30 cellular contexts compared by ENCODE assay signal in genomic region chr1:64060611-64061302, GRCh38.
DNase-seq lines count a peak whose midpoint lies in the region; ATAC-seq and TF ChIP-seq lines count a peak whose summit lies in the region.
"Had no signal": no experiment of that assay in that cellular context is flagged by ENCODE, and none has a peak within 500 bp of the region (broad histone marks: within the 10 kb centered on the region; RNA-seq: fewer than 3 reads in every experiment).

No MANE protein-coding gene starts in this region.

- ATAC-seq in HG03175 (IDR thresholded peaks at IDR 0.05; ENCODE audit: unreplicated experiment): no peak
- no peak for ATAC-seq in GM18861 (IDR thresholded peaks at IDR 0.05; ENCODE audit: unreplicated experiment)
- ATAC-seq: gastrocnemius medialis; left colon; stimulated activated naive CD8-positive, alpha-beta T cell treated with anti-CD3 and anti-CD28 coated beads, Interleukin-15, amount 100 ng/mL, for 72 hours had no signal

- H3K36me3 ChIP-seq in HUES48 (ENCODE audit: control insufficient read depth, insufficient read depth, low read length): no peaks in the 10 kb centered on the region
- no peaks in the 10 kb centered on the region for H3K36me3 ChIP-seq in effector memory CD4-positive, alpha-beta T cell (ENCODE audit: control insufficient read depth, insufficient read depth, low read length)
- H3K36me3 ChIP-seq: gastrocnemius medialis, HAP-1, uterus had no signal

- no peak overlapping the region for H3K4me3 ChIP-seq in HUES48 (ENCODE audit: low read depth, low read length)
- no peak overlapping the region for H3K4me3 ChIP-seq in fibroblast of pulmonary artery (replicated peaks; ENCODE audit: low read depth, low read length)
- no peak overlapping the region for H3K4me3 ChIP-seq in effector memory CD4-positive, alpha-beta T cell (ENCODE audit: insufficient read depth, low read depth, low read length, poor library complexity, severe bottlenecking)
- H3K4me3 ChIP-seq: gastrocnemius medialis, HAP-1, SK-N-MC, skin epidermis, uterus had no signal

- peak overlapping the region; percentile 39 for H3K27ac ChIP-seq in HUES48 (ENCODE audit: low read depth, low read length)
- no peak overlapping the region for H3K27ac ChIP-seq in effector memory CD4-positive, alpha-beta T cell (ENCODE audit: insufficient read depth, low read length, poor library complexity, severe bottlenecking)
- H3K27ac ChIP-seq: C4-2B, gastrocnemius medialis, KMS-11, SK-N-MC, skin epidermis, uterus had no signal

- peaks cover 14% of the 10 kb centered on the region for H3K4me1 ChIP-seq in HUES48 (ENCODE audit: control insufficient read depth, insufficient read depth, low read length)
- H3K4me1 ChIP-seq in effector memory CD4-positive, alpha-beta T cell (ENCODE audit: control insufficient read depth, insufficient read depth, low read length, poor library complexity, severe bottlenecking): no peaks in the 10 kb centered on the region
- H3K4me1 ChIP-seq: HAP-1, uterus had no signal

- no peak overlapping the region for H3K9ac ChIP-seq in HUES48 (ENCODE audit: low read depth, low read length)
- H3K9ac ChIP-seq: KMS-11 had no signal

- DNase-seq in DMS 273 (lab: John Stamatoyannopoulos, UW; ENCODE audit: unreplicated experiment) (peak; percentile 59), amniotic epithelial cell (ENCODE audit: low read depth) (peak; percentile 91), fibroblast of pulmonary artery (ENCODE audit: low read depth) (peak; percentile 75)
- no peak for DNase-seq in activated CD4-positive, CD25-positive, alpha-beta regulatory T cell (lab: John Stamatoyannopoulos, UW)
- no peak for DNase-seq in effector memory CD4-positive, alpha-beta T cell
- DNase-seq: activated CD4-positive, alpha-beta T cell treated with anti-CD3 and anti-CD28 coated beads for 1 hour; activated effector memory CD4-positive, alpha-beta T cell treated with Interleukin-2 at 50 U/mL for 16 hours; activated naive CD8-positive, alpha-beta T cell treated with anti-CD3 and anti-CD28 coated beads for 36 hours; activated T-cell treated with anti-CD3 and anti-CD28 coated beads for 4 hours; DND-41; gastrocnemius medialis; hippocampal formation; left colon; naive B cell; NCI-H1694; NCI-H2171; NCI-H526; nucleus accumbens; stimulated activated CD4-positive, alpha-beta T cell treated with anti-CD3 and anti-CD28 coated beads, Interleukin-1b, Interleukin-23, amount 100 ng/mL, for 48 hours; stimulated activated CD8-positive, alpha-beta memory T cell treated with anti-CD3 and anti-CD28 coated beads, Interleukin-4, amount 100 ng/mL, for 48 hours; stimulated activated naive CD8-positive, alpha-beta T cell treated with anti-CD3 and anti-CD28 coated beads, Interleukin-15, amount 100 ng/mL, for 72 hours; uterus had no signal

- no peak for TF ChIP-seq CTCF in fibroblast of pulmonary artery (IDR thresholded peaks at IDR 0.05; ENCODE audit: low read length, missing control alignments)

- H3K9me3 ChIP-seq in HUES48 (ENCODE audit: control insufficient read depth, insufficient read depth, low read length): no peaks in the 10 kb centered on the region
- no peaks in the 10 kb centered on the region for H3K9me3 ChIP-seq in effector memory CD4-positive, alpha-beta T cell (ENCODE audit: control insufficient read depth, low read length)
- H3K9me3 ChIP-seq: gastrocnemius medialis, HAP-1 had no signal

- peaks cover 10% of the 10 kb centered on the region; the same call in 1 of the 2 replicates for H3K27me3 ChIP-seq in HUES48 (ENCODE audit: control insufficient read depth, insufficient read depth, low read length)
- no peaks in the 10 kb centered on the region for H3K27me3 ChIP-seq in effector memory CD4-positive, alpha-beta T cell (replicated peaks; ENCODE audit: control insufficient read depth, insufficient read depth, low read length, poor library complexity, severe bottlenecking)
- H3K27me3 ChIP-seq: gastrocnemius medialis, uterus had no signal

Comparison
In these comparisons a context has a peak if more than half of its experiments do, and no peak if none do; other contexts are left out.
1. DNase-seq: peak in DMS 273 (single experiment), amniotic epithelial cell (single experiment) and fibroblast of pulmonary artery (single experiment); none in activated CD4-positive, CD25-positive, alpha-beta regulatory T cell (0 of 4) and effector memory CD4-positive, alpha-beta T cell (0 of 3).